In genomic region chr1:59202455-59202854, GRCh38 we compare ENCODE assay signal across 18 cellular contexts.
"Had no signal": no experiment of that assay in that cellular context is flagged by ENCODE, and none has a peak within 500 bp of the region (broad histone marks: within the 10 kb centered on the region; RNA-seq: fewer than 3 reads in every experiment).

No MANE protein-coding gene starts in this region.

- DNase-seq: KBM-7, NCI-H1092, NCI-H1105 treated with DMSO at 0.1 percent for 48 hours, NCI-H1417 treated with DMSO at 0.1 percent for 48 hours, NCI-H146, NCI-H1694 treated with DMSO at 0.1 percent for 48 hours, NCI-H1930, NCI-H2081, NCI-H2107, NCI-H2227 treated with DMSO at 0.1 percent for 48 hours, NCI-H446, NCI-H510A, NCI-H524 treated with DMSO at 0.1 percent for 48 hours, NCI-H69, NCI-H774, RPMI8226, SHP77, SK-N-SH had no signal

- H3K9me2 ChIP-seq: SK-N-SH had no signal

- H3K9ac ChIP-seq: SK-N-SH had no signal

- H3K4me2 ChIP-seq: SK-N-SH had no signal

- H3K9me3 ChIP-seq: SK-N-SH had no signal
